2 cellular contexts compared by ENCODE assay signal in the genomic region with DNA sequence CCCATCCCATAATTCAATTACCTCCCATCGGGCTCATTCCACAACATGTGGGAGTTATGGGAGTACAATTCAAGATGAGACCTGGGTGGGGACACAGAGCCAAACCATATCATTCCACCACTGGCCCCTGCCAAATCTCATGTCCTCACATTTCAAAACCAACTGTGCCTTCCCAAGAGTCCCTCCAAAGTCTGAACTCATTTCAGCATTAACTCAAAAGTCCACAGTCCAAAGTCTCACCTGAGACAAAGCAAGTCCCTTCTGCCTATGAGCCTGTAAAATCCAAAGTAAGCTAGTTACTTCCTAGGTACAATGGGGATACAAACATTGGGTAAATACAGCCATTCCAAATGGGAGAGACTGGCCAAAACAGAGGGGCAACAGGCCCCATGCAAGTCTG. TPM values are rescaled to one million over a fixed set of nuclear protein-coding genes. Genes with fewer than 3 reads are reported as not detected.
"Had no signal": no experiment of that assay in that cellular context is flagged by ENCODE, and none has a peak within 500 bp of the region (broad histone marks: within the 10 kb centered on the region; RNA-seq: fewer than 3 reads in every experiment).

No MANE protein-coding gene starts in this region.

RNA-seq across cellular contexts. Expression of gene DGKI, which starts 15.2 kb away (rescaled TPM):
- total RNA-seq: HT-29 had no signal
- polyA plus RNA-seq: IgD-negative memory B cell had no signal
